ENCODE assay signal across 12 cellular contexts in the genomic region with DNA sequence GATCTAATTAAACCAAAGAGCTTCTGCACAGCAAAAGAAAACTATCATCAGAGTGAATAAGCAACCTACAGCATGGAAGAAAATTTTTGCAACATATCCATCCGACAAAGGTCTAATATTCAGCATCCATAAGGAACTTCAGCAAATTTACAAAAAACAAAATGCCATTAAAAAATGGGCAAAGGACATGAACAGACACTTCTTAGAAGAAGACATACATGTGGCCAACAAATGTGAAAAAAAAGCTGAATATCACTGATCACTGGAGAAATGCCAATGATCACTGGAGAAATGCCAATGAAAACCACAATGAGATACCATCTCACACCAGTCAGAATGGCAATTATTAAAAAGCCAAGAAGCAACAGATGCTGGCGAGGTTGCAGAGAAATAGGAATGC. TPM values are rescaled to one million over a fixed set of nuclear protein-coding genes. Genes with fewer than 3 reads are reported as not detected.
DNase-seq lines count a peak whose midpoint lies in the region.
"Had no signal": no experiment of that assay in that cellular context is flagged by ENCODE, and none has a peak within 500 bp of the region (broad histone marks: within the 10 kb centered on the region; RNA-seq: fewer than 3 reads in every experiment).

No MANE protein-coding gene starts in this region.

- peak; percentile 5 for DNase-seq in DMS 273 (lab: John Stamatoyannopoulos, UW; ENCODE audit: unreplicated experiment)
- DNase-seq in DMS 273 treated with DMSO at 0.1 percent for 48 hours (lab: John Stamatoyannopoulos, UW): no peak
- DNase-seq in EH (ENCODE audit: low read depth): peak; percentile 3
- peak; percentile 18 for DNase-seq in M059J (ENCODE audit: low read depth)
- DNase-seq in glomerular visceral epithelial cell (ENCODE audit: extremely low spot score): no peak
- no peak for DNase-seq in NCI-H82 (lab: John Stamatoyannopoulos, UW)
- DNase-seq: Caco-2; CD4-positive, CD25-positive, alpha-beta regulatory T cell; CD8-positive, alpha-beta T cell; DMS53; DMS79 treated with DMSO at 0.1 percent for 48 hours; GOT3 had no signal

RNA-seq across cellular contexts. Expression of a gene that starts 32.5 kb away (rescaled TPM):
- total RNA-seq in M059J (2014; rRNA removed; shearing (Covaris generic)): 1.4 and 1.8 TPM in 2 replicates
- total RNA-seq: Caco-2 had no signal

RNA-seq across cellular contexts. Expression of a gene that starts 43.3 kb away (rescaled TPM):
- total RNA-seq in M059J (2014; rRNA removed; shearing (Covaris generic)): 6.1 and 7.9 TPM in 2 replicates
- total RNA-seq: Caco-2 had no signal

RNA-seq across cellular contexts. Expression of a gene that starts 46.2 kb away (rescaled TPM):
- total RNA-seq in M059J (2014; rRNA removed; shearing (Covaris generic)): 6.3 and 9.4 TPM in 2 replicates

Comparison
In these comparisons a context has a peak if more than half of its experiments do, and no peak if none do; other contexts are left out.
1. DNase-seq: peak in DMS 273 (single experiment), EH (single experiment) and M059J (single experiment); none in DMS 273 treated with DMSO at 0.1 percent for 48 hours (single experiment), glomerular visceral epithelial cell (single experiment) and NCI-H82 (single experiment).